In the genomic region with DNA sequence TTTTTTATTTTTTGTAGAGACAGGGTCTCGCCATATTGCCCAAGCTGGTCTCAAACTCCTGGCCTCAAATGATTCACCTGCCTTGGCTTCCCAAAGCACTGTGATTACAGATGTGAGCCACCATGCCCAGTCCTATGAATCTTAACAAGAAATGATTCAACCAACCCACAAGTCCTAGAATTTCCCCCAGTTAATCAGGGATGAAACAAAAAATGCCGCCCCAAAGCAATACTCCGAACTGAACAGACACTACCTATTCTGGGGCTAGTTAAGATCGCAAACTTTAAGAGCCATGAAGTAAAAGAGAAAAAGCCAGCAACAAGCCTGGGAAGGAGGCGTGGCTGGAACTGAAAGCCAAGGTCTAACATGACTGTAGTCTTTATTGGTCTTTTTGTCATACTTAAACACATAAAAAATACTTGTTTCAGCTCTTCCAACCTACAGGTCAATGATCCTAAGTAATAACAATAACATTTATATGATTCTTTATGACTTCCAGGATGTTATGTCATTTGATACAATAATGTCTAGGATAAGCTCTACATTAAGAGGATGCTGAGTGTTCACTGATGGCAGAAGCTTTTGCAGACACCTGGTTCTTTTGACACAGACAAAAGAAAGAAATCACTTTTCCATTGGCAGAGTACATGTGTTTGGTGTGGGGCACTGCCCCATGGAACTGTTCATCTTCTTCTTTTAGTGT, we compare ENCODE assay signal across 19 cellular contexts.
"Had no signal": no experiment of that assay in that cellular context is flagged by ENCODE, and none has a peak within 500 bp of the region (broad histone marks: within the 10 kb centered on the region; RNA-seq: fewer than 3 reads in every experiment).

No MANE protein-coding gene starts in this region.

- H3K36me3 Mint-ChIP-seq: activated CD8-positive, alpha-beta memory T cell treated with anti-CD3 and anti-CD28 coated beads, Interleukin-2, amount 10 ng/mL, durations not matched to agents 7 days and 5 days; activated naive CD8-positive, alpha-beta T cell treated with anti-CD3 and anti-CD28 coated beads for 36 hours had no signal

- DNase-seq: activated B cell treated with CpG ODN at 0.5 μM for 24 hours; activated CD4-positive, alpha-beta memory T cell treated with anti-CD3 and anti-CD28 coated beads, Interleukin-2, amount 10 ng/mL, durations not matched to agents 7 days and 5 days; activated CD4-positive, alpha-beta T cell treated with anti-CD3 and anti-CD28 coated beads for 48 hours; activated CD8-positive, alpha-beta memory T cell treated with anti-CD3 and anti-CD28 coated beads, Interleukin-2, amount 10 ng/mL, durations not matched to agents 7 days and 5 days; activated naive CD4-positive, alpha-beta T cell; activated naive CD8-positive, alpha-beta T cell treated with anti-CD3 and anti-CD28 coated beads for 36 hours; amniotic stem cell; effector CD8-positive, alpha-beta T cell; heart left ventricle; retina; stimulated activated CD8-positive, alpha-beta memory T cell treated with anti-CD3 and anti-CD28 coated beads, Interleukin-4, amount 100 ng/mL, for 48 hours; stimulated activated naive CD4-positive, alpha-beta T cell had no signal

- H3K27ac Mint-ChIP-seq: activated B cell treated with CpG ODN at 0.5 μM for 24 hours; activated CD4-positive, alpha-beta memory T cell treated with anti-CD3 and anti-CD28 coated beads, Interleukin-2, amount 10 ng/mL, durations not matched to agents 7 days and 5 days; activated CD8-positive, alpha-beta memory T cell treated with anti-CD3 and anti-CD28 coated beads, Interleukin-2, amount 10 ng/mL, durations not matched to agents 7 days and 5 days; activated naive CD8-positive, alpha-beta T cell treated with anti-CD3 and anti-CD28 coated beads for 36 hours; activated T-helper 17 cell treated with anti-CD3 and anti-CD28 coated beads, Interleukin-2, amount 50 U/mL, for 72 hours; dendritic cell treated with granulocyte-macrophage colony-stimulating factor and Interleukin-4, amounts not matched to agents 40 ng/mL and 50 ng/mL, for 4 days had no signal

- H3K4me3 ChIP-seq: cardiac muscle cell, gastroesophageal sphincter, heart left ventricle, left lung had no signal

- H3K36me3 ChIP-seq: cardiac muscle cell, gastroesophageal sphincter, heart left ventricle, left lung had no signal

- H3K4me1 ChIP-seq: gastroesophageal sphincter, heart left ventricle, left lung had no signal

- H3K27me3 Mint-ChIP-seq: activated CD4-positive, alpha-beta memory T cell treated with anti-CD3 and anti-CD28 coated beads, Interleukin-2, amount 10 ng/mL, durations not matched to agents 7 days and 5 days; activated CD8-positive, alpha-beta memory T cell treated with anti-CD3 and anti-CD28 coated beads, Interleukin-2, amount 10 ng/mL, durations not matched to agents 7 days and 5 days; activated naive CD8-positive, alpha-beta T cell treated with anti-CD3 and anti-CD28 coated beads for 36 hours; activated T-helper 17 cell treated with anti-CD3 and anti-CD28 coated beads, Interleukin-2, amount 50 U/mL, for 72 hours; dendritic cell treated with granulocyte-macrophage colony-stimulating factor and Interleukin-4, amounts not matched to agents 40 ng/mL and 50 ng/mL, for 4 days had no signal

- H3K4me1 Mint-ChIP-seq: activated B cell treated with CpG ODN at 0.5 μM for 24 hours; activated CD4-positive, alpha-beta memory T cell treated with anti-CD3 and anti-CD28 coated beads, Interleukin-2, amount 10 ng/mL, durations not matched to agents 7 days and 5 days; activated CD8-positive, alpha-beta memory T cell treated with anti-CD3 and anti-CD28 coated beads, Interleukin-2, amount 10 ng/mL, durations not matched to agents 7 days and 5 days; activated naive CD8-positive, alpha-beta T cell treated with anti-CD3 and anti-CD28 coated beads for 36 hours; activated T-helper 17 cell treated with anti-CD3 and anti-CD28 coated beads, Interleukin-2, amount 50 U/mL, for 72 hours; neural crest cell had no signal

- H3K9me3 Mint-ChIP-seq: activated B cell treated with CpG ODN at 0.5 μM for 24 hours; activated CD4-positive, alpha-beta memory T cell treated with anti-CD3 and anti-CD28 coated beads, Interleukin-2, amount 10 ng/mL, durations not matched to agents 7 days and 5 days; activated naive CD8-positive, alpha-beta T cell treated with anti-CD3 and anti-CD28 coated beads for 36 hours; activated T-helper 17 cell treated with anti-CD3 and anti-CD28 coated beads, Interleukin-2, amount 50 U/mL, for 72 hours; dendritic cell treated with granulocyte-macrophage colony-stimulating factor and Interleukin-4, amounts not matched to agents 40 ng/mL and 50 ng/mL, for 4 days; neural crest cell had no signal

- H3K4me3 Mint-ChIP-seq: activated B cell treated with CpG ODN at 0.5 μM for 24 hours; activated CD4-positive, alpha-beta memory T cell treated with anti-CD3 and anti-CD28 coated beads, Interleukin-2, amount 10 ng/mL, durations not matched to agents 7 days and 5 days; activated CD8-positive, alpha-beta memory T cell treated with anti-CD3 and anti-CD28 coated beads, Interleukin-2, amount 10 ng/mL, durations not matched to agents 7 days and 5 days; activated naive CD8-positive, alpha-beta T cell treated with anti-CD3 and anti-CD28 coated beads for 36 hours; activated T-helper 17 cell treated with anti-CD3 and anti-CD28 coated beads, Interleukin-2, amount 50 U/mL, for 72 hours; dendritic cell treated with granulocyte-macrophage colony-stimulating factor and Interleukin-4, amounts not matched to agents 40 ng/mL and 50 ng/mL, for 4 days; neural crest cell had no signal

- H3K27ac ChIP-seq: cardiac muscle cell, gastroesophageal sphincter, heart left ventricle, left lung had no signal

- H3K9me3 ChIP-seq: gastroesophageal sphincter, heart left ventricle, left lung had no signal

- ATAC-seq: activated CD8-positive, alpha-beta memory T cell treated with anti-CD3 and anti-CD28 coated beads, Interleukin-2, amount 10 ng/mL, durations not matched to agents 7 days and 5 days; activated T-helper 17 cell treated with anti-CD3 and anti-CD28 coated beads, Interleukin-2, amount 50 U/mL, for 72 hours; esophagus mucosa; gastroesophageal sphincter; heart left ventricle; left lung had no signal

- H3K27me3 ChIP-seq: cardiac muscle cell, gastroesophageal sphincter, heart left ventricle, left lung had no signal
